9 cellular contexts compared by ENCODE assay signal in the genomic region with DNA sequence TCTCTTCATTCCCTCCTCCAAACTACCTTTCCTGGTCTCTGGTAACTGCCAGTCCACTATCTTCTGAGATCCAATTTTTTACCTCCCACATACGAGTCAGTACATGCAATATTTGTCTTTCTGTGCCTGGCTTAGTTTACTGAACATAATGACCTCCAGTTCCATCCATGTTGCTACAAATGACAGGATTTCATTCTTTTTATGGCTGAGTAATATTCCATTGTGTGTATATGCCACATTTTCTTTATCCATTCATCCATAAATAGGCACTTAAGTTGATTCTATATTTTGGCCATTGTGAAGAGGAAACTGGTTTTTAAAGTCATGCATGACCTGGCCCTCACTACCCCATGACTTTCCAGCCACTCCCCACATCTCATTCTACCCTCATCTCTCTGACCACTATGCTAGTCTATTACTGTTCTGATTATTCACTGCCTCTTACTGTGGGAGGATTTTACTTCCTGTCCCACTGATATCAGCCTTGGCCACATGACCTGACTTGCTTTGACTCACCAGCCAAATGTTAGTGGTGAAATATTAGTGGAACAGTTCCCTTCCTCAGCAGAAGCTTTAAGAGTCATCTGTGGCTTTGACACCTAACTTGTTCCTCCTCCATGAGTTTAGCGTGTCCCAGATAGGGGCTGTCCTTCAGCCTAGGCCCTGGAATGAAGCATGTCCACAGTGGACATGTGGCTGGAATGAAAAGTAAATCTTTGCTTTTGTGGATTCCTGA. TPM values are rescaled to one million over a fixed set of nuclear protein-coding genes. Genes with fewer than 3 reads are reported as not detected.
DNase-seq lines count a peak whose midpoint lies in the region; ATAC-seq, FAIRE-seq and TF ChIP-seq lines count a peak whose summit lies in the region.
"Had no signal": no experiment of that assay in that cellular context is flagged by ENCODE, and none has a peak within 500 bp of the region (broad histone marks: within the 10 kb centered on the region; RNA-seq: fewer than 3 reads in every experiment).

No MANE protein-coding gene starts in this region.

- dilution Hi-C loops in endothelial cell of umbilical vein (cut with MboI; ENCODE audit: extremely low pct_ligation_motif_present, low sequenced_read_pairs) = no loop called here

- H3K27me3 ChIP-seq in HCT116 (ENCODE audit: insufficient read depth, low read length) (no peaks in the 10 kb centered on the region), endothelial cell of umbilical vein (ENCODE audit: control insufficient read depth in 2 of 2, insufficient read depth in 2 of 2, low read length in 2 of 2) (no peaks in the 10 kb centered on the region)

- ATAC-seq in HCT116 = no peak

- DNase-seq in activated CD4-positive, alpha-beta T cell treated with anti-CD3 and anti-CD28 coated beads for 48 hours = peak; percentile 41
- DNase-seq in activated CD4-positive, alpha-beta T cell treated with anti-CD3 and anti-CD28 coated beads, Interleukin-2, amount 50 U/mL, for 4 hours = no peak
- peak; percentile 2 for DNase-seq in HCT116 (ENCODE audit: low read depth, low spot score)
- DNase-seq in MV-4-11 (lab: John Stamatoyannopoulos, UW) = peak; percentile 94
- DNase-seq in endothelial cell of umbilical vein (ENCODE audit: low read depth, low spot score) = peak; percentile 73
- DNase-seq in stimulated activated CD8-positive, alpha-beta memory T cell treated with anti-CD3 and anti-CD28 coated beads, Interleukin-7, amount 100 ng/mL, for 48 hours (ENCODE audit: extremely low read depth in 1 of 2, low read depth in 1 of 2) = peak; percentile 2 to 24
- DNase-seq in COLO668 (lab: John Stamatoyannopoulos, UW; ENCODE audit: unreplicated experiment) = no peak
- no peak for DNase-seq in islet precursor cell

- FAIRE-seq in endothelial cell of umbilical vein (lab: Jason Lieb, UNC) = no peak

- H3K27ac ChIP-seq in HCT116 (ENCODE audit: low read depth, low read length) (no peak overlapping the region), endothelial cell of umbilical vein (ENCODE audit: insufficient read depth, low read depth, low read length) (no peak overlapping the region)
- H3K27ac ChIP-seq: C4-2B had no signal

- TF ChIP-seq POLR2A in HCT116 (IDR thresholded peaks at IDR 0.05; ENCODE audit: borderline replicate concordance, extremely low read depth, insufficient read depth, insufficient read length) (no peak), endothelial cell of umbilical vein (IDR thresholded peaks at IDR 0.05; ENCODE audit: low read depth, low read length) (no peak)

- BruUV-seq in HCT116 (replicated peaks; lab: Mats Ljungman, UMichigan) (no TSS peak), endothelial cell of umbilical vein (replicated peaks; lab: Mats Ljungman, UMichigan) (no TSS peak)

- H4K20me1 ChIP-seq in HCT116 (ENCODE audit: insufficient read depth) (no peaks in the 10 kb centered on the region), endothelial cell of umbilical vein (replicated peaks; ENCODE audit: control insufficient read depth, extremely low read depth, insufficient read depth, low read length) (no peaks in the 10 kb centered on the region)

- intact Hi-C loops in HCT116 (cut with micrococcal nuclease) (no loop called here), endothelial cell of umbilical vein (cut with micrococcal nuclease) (loop anchor here (5.0 kb wide), 1 partner anchor 99 kb away; the partner anchor contains the start of gene LGMN)

- TF ChIP-seq CTCF in HCT116 (IDR thresholded peaks at IDR 0.05 in 2 of 3, conservative IDR thresholded peaks at IDR 0.05 in 1 of 3; ENCODE audit: borderline replicate concordance in 1 of 3, insufficient read depth in 1 of 3, low read depth in 2 of 3, low read length in 2 of 3) (no peak), endothelial cell of umbilical vein (IDR thresholded peaks at IDR 0.05; ENCODE audit: extremely low read depth in 1 of 2, insufficient read depth in 1 of 2, low read depth in 1 of 2, low read length in 2 of 2) (no peak)

- POLR2A ChIA-PET in HCT116 (lab: Charles Lee) (no interaction called here), endothelial cell of umbilical vein (lab: Charles Lee) (no interaction called here)

- H3K9ac ChIP-seq in HCT116 (ENCODE audit: low read length) = no peak overlapping the region
- H3K9ac ChIP-seq in endothelial cell of umbilical vein (replicated peaks; ENCODE audit: extremely low read depth, insufficient read depth, low read length) = no peak overlapping the region

- H3K9me1 ChIP-seq in endothelial cell of umbilical vein (replicated peaks; ENCODE audit: control insufficient read depth, extremely low read depth, insufficient read depth, low read length) = no peaks in the 10 kb centered on the region

- TF ChIP-seq RAD21 in HCT116 (IDR thresholded peaks at IDR 0.05; ENCODE audit: low read depth) = no peak

- no peaks in the 10 kb centered on the region for H3K9me2 ChIP-seq in HCT116 (ENCODE audit: insufficient read depth)

- CTCF ChIA-PET in HCT116 (lab: Charles Lee) = no interaction called here
- CTCF ChIA-PET in endothelial cell of umbilical vein (lab: Charles Lee) = interaction anchor here (0.9 kb wide), 1 partner anchor 286 kb away, joined by 3 read pairs; no protein-coding TSS in a partner anchor

- H3K79me2 ChIP-seq in HCT116 (ENCODE audit: insufficient read depth, low read length) (no peaks in the 10 kb centered on the region), endothelial cell of umbilical vein (ENCODE audit: control insufficient read depth, insufficient read depth, low read length) (no peaks in the 10 kb centered on the region)

- no peak overlapping the region for H3K4me3 ChIP-seq in HCT116 (replicated peaks in 1 of 2; ENCODE audit: low read depth in 1 of 2, low read length in 2 of 2)
- H3K4me3 ChIP-seq in endothelial cell of umbilical vein (replicated peaks in 1 of 3; ENCODE audit: insufficient read depth in 1 of 3, low read depth in 1 of 3, low read length in 3 of 3) = no peak overlapping the region

- H2AFZ ChIP-seq in HCT116 (ENCODE audit: low read depth, low read length, poor library complexity, severe bottlenecking) = no peak overlapping the region
- no peak overlapping the region for H2AFZ ChIP-seq in endothelial cell of umbilical vein (ENCODE audit: low read depth, low read length)

- H3K4me2 ChIP-seq in HCT116 (ENCODE audit: low read length) = no peak overlapping the region
- H3K4me2 ChIP-seq in endothelial cell of umbilical vein (ENCODE audit: insufficient read depth, low read length) = no peak overlapping the region

- no peaks in the 10 kb centered on the region for H3K9me3 ChIP-seq in HCT116 (ENCODE audit: control insufficient read depth in 1 of 2, insufficient read depth in 1 of 2, low read depth in 1 of 2, low read length in 2 of 2)
- no peaks in the 10 kb centered on the region for H3K9me3 ChIP-seq in endothelial cell of umbilical vein (replicated peaks; ENCODE audit: control insufficient read depth, insufficient read depth, low read length)

- H3K36me3 ChIP-seq in HCT116 (ENCODE audit: control insufficient read depth in 1 of 2, insufficient read depth in 2 of 2, low read length in 2 of 2) = no peaks in the 10 kb centered on the region
- H3K36me3 ChIP-seq in endothelial cell of umbilical vein (ENCODE audit: control insufficient read depth in 2 of 2, extremely low read depth in 1 of 2, insufficient read depth in 2 of 2, low read length in 2 of 2) = no peaks in the 10 kb centered on the region

- H3K4me1 ChIP-seq in HCT116 (ENCODE audit: control insufficient read depth in 1 of 2, insufficient read depth in 2 of 2, low read length in 2 of 2) (peaks cover 0 to 6% of the 10 kb centered on the region in 2 experiments; a peak in 1 of 4 replicates), endothelial cell of umbilical vein (ENCODE audit: control insufficient read depth, extremely low read depth, insufficient read depth, low read length) (peaks cover 19% of the 10 kb centered on the region)

- RAD21 ChIA-PET in HCT116 (lab: Charles Lee; ENCODE audit: low non-redundant PET in 1 of 2, low total read pairs in 2 of 2, uncharacterized antibody in 2 of 2, unreplicated experiment in 2 of 2) = no interaction called here

TF ChIP-seq in HCT116, 20 proteins besides CTCF, POLR2A, EP300 and RAD21 (continues in another document):
- TF ChIP-seq ATF3 (IDR thresholded peaks at IDR 0.05) = no peak

TF ChIP-seq in endothelial cell of umbilical vein, 7 proteins besides CTCF, POLR2A, EP300 and RAD21:
- TF ChIP-seq MYC (IDR thresholded peaks at IDR 0.05; ENCODE audit: low read depth, low read length) (no peak), EZH2 (IDR thresholded peaks at IDR 0.05; ENCODE audit: borderline replicate concordance, low read depth, low read length, severe bottlenecking) (no peak), FOS (IDR thresholded peaks at IDR 0.05; ENCODE audit: borderline replicate concordance, insufficient read depth, low read length) (peak; percentile 17), GATA2 (IDR thresholded peaks at IDR 0.05; ENCODE audit: insufficient read depth, insufficient read length, low read depth, low read length) (peak; percentile 52)
TF ChIP-seq in endothelial cell of umbilical vein: peak in this region for 2.

RNA-seq across cellular contexts. Expression of gene GOLGA5, which starts 52.2 kb away (rescaled TPM):
- total RNA-seq in HCT116 (2021; ENCODE audit: unreplicated experiment) (24.4 TPM), endothelial cell of umbilical vein (28.9 and 29.3 TPM in 2 replicates)
- polyA plus RNA-seq in HCT116 (2012) = 14.3 and 15.9 TPM in 2 replicates
- polyA plus RNA-seq in endothelial cell of umbilical vein = 13.7 and 16.3 TPM in 2 replicates
- polyA plus RNA-seq in endothelial cell of umbilical vein (2011; cell fraction: cytosol; rRNA removed) = 23.5 and 28.1 TPM in 2 replicates
- 16.8 and 18.5 TPM in 2 replicates for polyA plus RNA-seq in endothelial cell of umbilical vein (2011; cell fraction: nucleus; rRNA removed)
- polyA plus RNA-seq in endothelial cell of umbilical vein (2012) = 24.6 and 30.1 TPM in 2 replicates
- polyA minus RNA-seq in endothelial cell of umbilical vein = 11.1 and 12.7 TPM in 2 replicates
- 8.3 TPM for polyA minus RNA-seq in endothelial cell of umbilical vein (2011; cell fraction: cytosol; rRNA and poly(A)+ RNA removed)
- 15.1 and 17.4 TPM in 2 replicates for polyA minus RNA-seq in endothelial cell of umbilical vein (2011; cell fraction: nucleus; rRNA and poly(A)+ RNA removed)

Comparison
In these comparisons a context has a peak if more than half of its experiments do, and no peak if none do; other contexts are left out.
1. DNase-seq: peak in activated CD4-positive, alpha-beta T cell treated with anti-CD3 and anti-CD28 coated beads for 48 hours (single experiment), HCT116 (single experiment), MV-4-11 (single experiment), endothelial cell of umbilical vein (single experiment) and stimulated activated CD8-positive, alpha-beta memory T cell treated with anti-CD3 and anti-CD28 coated beads, Interleukin-7, amount 100 ng/mL, for 48 hours (2 of 2); none in activated CD4-positive, alpha-beta T cell treated with anti-CD3 and anti-CD28 coated beads, Interleukin-2, amount 50 U/mL, for 4 hours (0 of 2), COLO668 (single experiment) and islet precursor cell (single experiment).